ENCODE assay signal across 8 cellular contexts in the genomic region with DNA sequence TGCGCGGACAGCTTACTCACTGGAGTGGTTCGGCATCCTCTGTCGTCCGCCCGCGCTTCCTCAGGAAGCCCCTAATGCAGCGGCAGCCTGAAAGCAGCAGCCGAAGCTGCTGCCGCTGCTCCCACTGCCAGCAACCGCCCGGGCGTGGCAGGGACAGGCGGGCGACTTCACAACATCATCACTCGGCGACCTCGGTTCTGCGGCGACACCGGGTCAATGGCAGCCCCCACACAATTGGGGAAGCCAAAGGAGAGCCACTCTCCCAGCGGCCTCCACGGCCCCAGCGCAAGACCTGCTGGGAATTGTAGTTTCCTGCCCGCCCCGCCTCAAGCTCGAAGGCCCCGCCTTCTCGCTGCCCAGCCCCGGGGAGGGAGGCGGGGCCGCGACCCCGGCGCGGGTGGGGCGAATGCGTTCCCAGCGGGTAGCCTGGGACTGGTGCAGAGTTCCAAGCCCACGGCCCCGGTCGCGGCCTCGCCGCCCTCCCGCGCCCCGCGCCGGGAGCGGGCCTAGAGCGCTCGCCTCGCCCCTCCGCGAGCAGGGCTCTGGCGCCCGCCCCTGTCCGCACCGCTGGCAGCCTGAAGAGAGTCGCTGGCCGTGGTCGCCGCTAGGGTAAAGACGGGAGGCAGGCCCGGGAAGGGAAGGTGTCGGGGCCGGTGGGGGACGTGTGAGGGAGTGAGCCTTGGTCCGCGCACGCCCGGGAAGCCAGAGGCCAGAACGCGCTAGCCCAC.
DNase-seq lines count a peak whose midpoint lies in the region; ATAC-seq lines count a peak whose summit lies in the region.

A gene with protein sequence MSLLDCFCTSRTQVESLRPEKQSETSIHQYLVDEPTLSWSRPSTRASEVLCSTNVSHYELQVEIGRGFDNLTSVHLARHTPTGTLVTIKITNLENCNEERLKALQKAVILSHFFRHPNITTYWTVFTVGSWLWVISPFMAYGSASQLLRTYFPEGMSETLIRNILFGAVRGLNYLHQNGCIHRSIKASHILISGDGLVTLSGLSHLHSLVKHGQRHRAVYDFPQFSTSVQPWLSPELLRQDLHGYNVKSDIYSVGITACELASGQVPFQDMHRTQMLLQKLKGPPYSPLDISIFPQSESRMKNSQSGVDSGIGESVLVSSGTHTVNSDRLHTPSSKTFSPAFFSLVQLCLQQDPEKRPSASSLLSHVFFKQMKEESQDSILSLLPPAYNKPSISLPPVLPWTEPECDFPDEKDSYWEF (plus strand): TSS at position 411 of the 728 bp plus-strand sequence. CDS start 3,101 bp downstream, outside the sequence.
A gene with protein sequence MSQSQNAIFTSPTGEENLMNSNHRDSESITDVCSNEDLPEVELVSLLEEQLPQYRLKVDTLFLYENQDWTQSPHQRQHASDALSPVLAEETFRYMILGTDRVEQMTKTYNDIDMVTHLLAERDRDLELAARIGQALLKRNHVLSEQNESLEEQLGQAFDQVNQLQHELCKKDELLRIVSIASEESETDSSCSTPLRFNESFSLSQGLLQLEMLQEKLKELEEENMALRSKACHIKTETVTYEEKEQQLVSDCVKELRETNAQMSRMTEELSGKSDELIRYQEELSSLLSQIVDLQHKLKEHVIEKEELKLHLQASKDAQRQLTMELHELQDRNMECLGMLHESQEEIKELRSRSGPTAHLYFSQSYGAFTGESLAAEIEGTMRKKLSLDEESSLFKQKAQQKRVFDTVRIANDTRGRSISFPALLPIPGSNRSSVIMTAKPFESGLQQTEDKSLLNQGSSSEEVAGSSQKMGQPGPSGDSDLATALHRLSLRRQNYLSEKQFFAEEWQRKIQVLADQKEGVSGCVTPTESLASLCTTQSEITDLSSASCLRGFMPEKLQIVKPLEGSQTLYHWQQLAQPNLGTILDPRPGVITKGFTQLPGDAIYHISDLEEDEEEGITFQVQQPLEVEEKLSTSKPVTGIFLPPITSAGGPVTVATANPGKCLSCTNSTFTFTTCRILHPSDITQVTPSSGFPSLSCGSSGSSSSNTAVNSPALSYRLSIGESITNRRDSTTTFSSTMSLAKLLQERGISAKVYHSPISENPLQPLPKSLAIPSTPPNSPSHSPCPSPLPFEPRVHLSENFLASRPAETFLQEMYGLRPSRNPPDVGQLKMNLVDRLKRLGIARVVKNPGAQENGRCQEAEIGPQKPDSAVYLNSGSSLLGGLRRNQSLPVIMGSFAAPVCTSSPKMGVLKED (minus strand): TSS at position 129 of the 728 bp plus-strand sequence. CDS start 30,951 bp downstream, outside the sequence.

- H3K27ac Mint-ChIP-seq in central memory CD8-positive, alpha-beta T cell (ENCODE audit: low read depth), result peak within 1 kb of the TSS; percentile 87

- no peaks in the 10 kb centered on the region for H3K27me3 Mint-ChIP-seq in central memory CD8-positive, alpha-beta T cell

- peak; percentile 97 for ATAC-seq in GM19025 (IDR thresholded peaks at IDR 0.05; ENCODE audit: low read depth, unreplicated experiment)
- peak; percentile 96 for ATAC-seq in HG03342 (IDR thresholded peaks at IDR 0.05; ENCODE audit: unreplicated experiment)
- ATAC-seq in central memory CD8-positive, alpha-beta T cell (replicated peaks; ENCODE audit: extremely low read depth, poor library complexity, severe bottlenecking), result peak; percentile 92

- H3K36me3 Mint-ChIP-seq in central memory CD8-positive, alpha-beta T cell (ENCODE audit: insufficient read depth), result peaks cover 18% of the 10 kb centered on the region

- peaks cover 31% of the 10 kb centered on the region for H3K4me1 Mint-ChIP-seq in central memory CD8-positive, alpha-beta T cell

- H3K4me3 Mint-ChIP-seq in central memory CD8-positive, alpha-beta T cell, result peak within 1 kb of the TSS; percentile 98

- DNase-seq in AG20443 (ENCODE audit: low spot score) (peak; percentile 97), NCI-H446 (lab: John Stamatoyannopoulos, UW) (peak; percentile 87 to 95), iris pigment epithelial cell (ENCODE audit: low read depth) (peak; percentile 94)
- DNase-seq in activated CD4-positive, CD25-positive, alpha-beta regulatory T cell treated with anti-CD3 and anti-CD28 coated beads, Interleukin-2, amount 50 U/mL, for 16 hours (ENCODE audit: low read depth, low spot score), result peak; percentile 92
- DNase-seq in central memory CD8-positive, alpha-beta T cell (ENCODE audit: low spot score in 2 of 2), result peak; percentile 90 to 94
- peak; percentile 90 for DNase-seq in stimulated activated CD4-positive, alpha-beta T cell treated with anti-CD3 and anti-CD28 coated beads, Interleukin-12 subunit alpha, Interleukin-12 subunit beta, amount 100 ng/mL, for 4 hours

- H3K9me3 Mint-ChIP-seq in central memory CD8-positive, alpha-beta T cell, result no peaks in the 10 kb centered on the region

Comparison
In these comparisons a context has a peak if more than half of its experiments do, and no peak if none do; other contexts are left out.
1. Peak in every context shown above with its lines: DNase-seq and ATAC-seq.